Comparison of ENCODE assay signal across 18 cellular contexts in the genomic region with DNA sequence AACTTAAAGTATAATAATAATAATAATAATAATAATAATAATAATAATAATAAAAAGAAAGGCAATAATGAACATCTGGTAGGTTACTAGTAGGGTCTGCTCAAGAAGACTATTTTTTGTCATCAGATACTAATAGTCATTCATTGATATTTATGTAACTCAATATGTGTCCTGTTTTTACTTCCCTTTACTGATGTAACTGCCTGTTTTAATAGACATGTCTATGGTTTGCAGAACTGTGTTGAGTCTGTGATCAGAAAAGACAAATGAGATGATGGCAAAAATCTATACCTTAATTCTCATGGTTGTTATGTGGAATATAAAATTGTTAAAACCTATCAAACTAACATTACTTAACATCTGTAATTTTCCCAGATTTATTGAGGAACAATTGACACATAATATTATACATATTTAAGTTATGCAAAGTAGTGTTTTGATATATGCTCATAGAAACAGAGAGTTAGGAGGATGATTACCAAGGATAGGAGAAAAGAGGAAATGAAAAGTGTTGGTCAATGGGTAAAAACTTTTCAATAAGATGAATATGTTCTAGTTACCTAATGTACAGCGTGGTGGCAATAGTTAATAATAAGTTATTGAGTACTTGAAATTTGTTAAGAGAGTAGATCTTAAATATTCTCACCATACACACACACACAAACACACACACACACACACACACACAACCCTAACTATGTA.
DNase-seq lines count a peak whose midpoint lies in the region; ATAC-seq, FAIRE-seq and TF ChIP-seq lines count a peak whose summit lies in the region.
"Had no signal": no experiment of that assay in that cellular context is flagged by ENCODE, and none has a peak within 500 bp of the region (broad histone marks: within the 10 kb centered on the region; RNA-seq: fewer than 3 reads in every experiment).

No MANE protein-coding gene starts in this region.

- FAIRE-seq in pancreas (lab: Jason Lieb, UNC), result no peak

- DNase-seq in lower lobe of right lung (no peak), pancreas (no peak), putamen (ENCODE audit: low spot score) (no peak)
- DNase-seq: activated CD4-positive, alpha-beta T cell treated with anti-CD3 and anti-CD28 coated beads for 48 hours; activated naive CD8-positive, alpha-beta T cell treated with anti-CD3 and anti-CD28 coated beads, Interleukin-2, amount 50 U/mL, for 24 hours; activated T-cell treated with anti-CD3 and anti-CD28 coated beads, Interleukin-2, amount 50 U/mL, for 1 hour; CD4-positive, CD25-positive, alpha-beta regulatory T cell; NCI-H1417 treated with DMSO at 0.1 percent for 48 hours; stimulated activated CD4-positive, alpha-beta T cell treated with anti-CD3 and anti-CD28 coated beads, Interleukin-15, amount 100 ng/mL, for 24 hours had no signal

- H3K27ac ChIP-seq in lower lobe of right lung (no peak overlapping the region), gastroesophageal sphincter (no peak overlapping the region), pancreas (no peak overlapping the region)
- H3K27ac ChIP-seq: KMS-11, prostate gland, RWPE1, thoracic aorta had no signal

- TF ChIP-seq CTCF in lower lobe of right lung (IDR thresholded peaks at IDR 0.05) (no peak), gastroesophageal sphincter (IDR thresholded peaks at IDR 0.05) (no peak), pancreas (IDR thresholded peaks at IDR 0.05) (no peak)

- H3K4me1 ChIP-seq in lower lobe of right lung (no peaks in the 10 kb centered on the region), gastroesophageal sphincter (no peaks in the 10 kb centered on the region), pancreas (no peaks in the 10 kb centered on the region)
- H3K4me1 ChIP-seq: prostate gland had no signal

- H3K9me3 ChIP-seq in lower lobe of right lung, result no peaks in the 10 kb centered on the region
- H3K9me3 ChIP-seq in gastroesophageal sphincter, result no peaks in the 10 kb centered on the region
- no peaks in the 10 kb centered on the region for H3K9me3 ChIP-seq in pancreas
- H3K9me3 ChIP-seq: prostate gland, thoracic aorta had no signal

- H3K4me3 ChIP-seq in lower lobe of right lung (no peak overlapping the region), gastroesophageal sphincter (no peak overlapping the region), pancreas (no peak overlapping the region)
- H3K4me3 ChIP-seq: prostate gland, thoracic aorta had no signal

- no peaks in the 10 kb centered on the region for H3K27me3 ChIP-seq in lower lobe of right lung (ENCODE audit: low read depth)
- no peaks in the 10 kb centered on the region for H3K27me3 ChIP-seq in gastroesophageal sphincter
- H3K27me3 ChIP-seq in pancreas, result no peaks in the 10 kb centered on the region

- no peak for TF ChIP-seq POLR2A in gastroesophageal sphincter (IDR thresholded peaks at IDR 0.05)

- intact Hi-C loops in lower lobe of right lung (cut with DNase I), result no loop called here
- intact Hi-C loops in pancreas (cut with DNase I), result no loop called here

- H3K36me3 ChIP-seq in lower lobe of right lung (no peaks in the 10 kb centered on the region), gastroesophageal sphincter (no peaks in the 10 kb centered on the region), pancreas (no peaks in the 10 kb centered on the region)
- H3K36me3 ChIP-seq: prostate gland, thoracic aorta had no signal

- no peak for TF ChIP-seq EP300 in gastroesophageal sphincter (IDR thresholded peaks at IDR 0.05)

- 90 to 93% methylated on average over 1 of the region's 1 CpG for WGBS in gastroesophageal sphincter (ENCODE audit: low coverage in 1 of 2), 2 donors
- WGBS in pancreas, 2 donors, result 63 to 70% methylated on average over 1 of the region's 1 CpG

- ATAC-seq in GM18499 (IDR thresholded peaks at IDR 0.05; ENCODE audit: insufficient read depth, unreplicated experiment), result peak; percentile 79
- peak; percentile 89 for ATAC-seq in GM19395 (IDR thresholded peaks at IDR 0.05; ENCODE audit: unreplicated experiment)
- peak; percentile 77 for ATAC-seq in HG02610 (IDR thresholded peaks at IDR 0.05; ENCODE audit: unreplicated experiment)
- ATAC-seq in HG03135 (IDR thresholded peaks at IDR 0.05; ENCODE audit: unreplicated experiment), result peak; percentile 93
- no peak for ATAC-seq in lower lobe of right lung
- ATAC-seq in gastroesophageal sphincter, result no peak
- ATAC-seq in pancreas, result no peak
- ATAC-seq: activated naive CD8-positive, alpha-beta T cell treated with anti-CD3 and anti-CD28 coated beads, Interleukin-2, amount 50 U/mL, for 24 hours had no signal

Comparison
In these comparisons a context has a peak if more than half of its experiments do, and no peak if none do; other contexts are left out.
1. ATAC-seq: peak in GM18499 (single experiment), GM19395 (single experiment), HG02610 (single experiment) and HG03135 (single experiment); none in lower lobe of right lung (0 of 2), gastroesophageal sphincter (single experiment) and pancreas (0 of 4).